Comparison of ENCODE assay signal across 28 cellular contexts in genomic region chr16:30645727-30646126, GRCh38.
"Had no signal": no experiment of that assay in that cellular context is flagged by ENCODE, and none has a peak within 500 bp of the region (broad histone marks: within the 10 kb centered on the region; RNA-seq: fewer than 3 reads in every experiment).

No MANE protein-coding gene starts in this region.

- H3K27me3 ChIP-seq: colonic mucosa, esophagus squamous epithelium, gastrocnemius medialis, heart right ventricle, left lung had no signal

- H3K36me3 ChIP-seq: colonic mucosa, esophagus squamous epithelium, gastrocnemius medialis, heart right ventricle, left lung, lower lobe of right lung had no signal

- ATAC-seq: effector memory CD8-positive, alpha-beta T cell; esophagus mucosa; gastrocnemius medialis; heart right ventricle; left cardiac atrium; left lung; left ventricle myocardium superior; lower lobe of right lung; mucosa of descending colon had no signal

- H3K27me3 Mint-ChIP-seq: dendritic cell treated with granulocyte-macrophage colony-stimulating factor and Interleukin-4, amounts not matched to agents 40 ng/mL and 50 ng/mL, for 4 days; effector memory CD8-positive, alpha-beta T cell; naive B cell had no signal

- DNase-seq: colonic mucosa; cortex of kidney; effector CD8-positive, alpha-beta T cell; effector memory CD8-positive, alpha-beta T cell; endodermal cell; erythroblast; esophagus squamous epithelium; foreskin fibroblast; foreskin melanocyte; gastrocnemius medialis; glutamatergic neuron; head of caudate nucleus; heart right ventricle; hippocampal formation; left cardiac atrium; left lung; left ventricle myocardium superior; lower lobe of right lung; mesenchymal stem cell; naive B cell had no signal

- H3K4me1 ChIP-seq: colonic mucosa had no signal

- H3K4me1 Mint-ChIP-seq: endodermal cell, mesothelial cell of epicardium had no signal

- H3K36me3 Mint-ChIP-seq: mesothelial cell of epicardium had no signal

- H3K9me3 ChIP-seq: colonic mucosa, esophagus squamous epithelium, gastrocnemius medialis, heart right ventricle, left lung, lower lobe of right lung, mucosa of descending colon had no signal

- H3K4me3 Mint-ChIP-seq: dendritic cell treated with granulocyte-macrophage colony-stimulating factor and Interleukin-4, amounts not matched to agents 40 ng/mL and 50 ng/mL, for 4 days; effector memory CD8-positive, alpha-beta T cell; endodermal cell; mesothelial cell of epicardium; naive B cell had no signal

- H3K27ac Mint-ChIP-seq: dendritic cell treated with granulocyte-macrophage colony-stimulating factor and Interleukin-4, amounts not matched to agents 40 ng/mL and 50 ng/mL, for 4 days; effector memory CD8-positive, alpha-beta T cell; endodermal cell; mesothelial cell of epicardium had no signal

- H3K27ac ChIP-seq: colonic mucosa, epithelial cell of prostate, esophagus squamous epithelium, gastrocnemius medialis, heart right ventricle, left lung, lower lobe of right lung had no signal

- FAIRE-seq: endometrium, islet of Langerhans, keratinocyte had no signal

- H3K9me3 Mint-ChIP-seq: dendritic cell treated with granulocyte-macrophage colony-stimulating factor and Interleukin-4, amounts not matched to agents 40 ng/mL and 50 ng/mL, for 4 days; effector memory CD8-positive, alpha-beta T cell; endodermal cell; mesothelial cell of epicardium; naive B cell had no signal

- H3K4me3 ChIP-seq: colonic mucosa, esophagus squamous epithelium, gastrocnemius medialis, heart right ventricle, left lung, lower lobe of right lung, mucosa of descending colon had no signal
